ENCODE assay signal across 8 cellular contexts in genomic region chr16:16127469-16128116, GRCh38.
DNase-seq lines count a peak whose midpoint lies in the region; ATAC-seq and TF ChIP-seq lines count a peak whose summit lies in the region.

No MANE protein-coding gene starts in this region.

- no peaks in the 10 kb centered on the region for H3K4me1 ChIP-seq in effector memory CD4-positive, alpha-beta T cell (ENCODE audit: control insufficient read depth, insufficient read depth, low read length, poor library complexity, severe bottlenecking)
- H3K4me1 ChIP-seq in mesendoderm (ENCODE audit: control insufficient read depth, low read depth, low read length) = no peaks in the 10 kb centered on the region

- H3K27me3 Mint-ChIP-seq in activated CD4-positive, alpha-beta memory T cell treated with anti-CD3 and anti-CD28 coated beads, Interleukin-2, amount 10 ng/mL, durations not matched to agents 7 days and 5 days = no peaks in the 10 kb centered on the region

- H3K9ac ChIP-seq in mesendoderm (ENCODE audit: low read length) = no peak overlapping the region

- H3K36me3 Mint-ChIP-seq in activated CD4-positive, alpha-beta memory T cell treated with anti-CD3 and anti-CD28 coated beads, Interleukin-2, amount 10 ng/mL, durations not matched to agents 7 days and 5 days (ENCODE audit: low read depth) = peaks cover 50% of the 10 kb centered on the region

- no peak overlapping the region for H3K4ac ChIP-seq in mesendoderm (ENCODE audit: low read depth, low read length)

- H4K5ac ChIP-seq in mesendoderm (ENCODE audit: low read length) = no peak overlapping the region

- no peak overlapping the region for H2BK15ac ChIP-seq in mesendoderm (replicated peaks; ENCODE audit: low read depth)

- ATAC-seq in HG03520 (IDR thresholded peaks at IDR 0.05; ENCODE audit: unreplicated experiment) = no peak

- H3K4me2 ChIP-seq in mesendoderm (ENCODE audit: low read length) = no peak overlapping the region

- no peak overlapping the region for H3K56ac ChIP-seq in mesendoderm (ENCODE audit: low read length)

- WGBS in mesendoderm (ENCODE audit: extremely low coverage, insufficient coverage, low lambda C conversion rate) = no CpG with 5 or more reads among the region's 11 CpGs

- no peaks in the 10 kb centered on the region for H3K27me3 ChIP-seq in effector memory CD4-positive, alpha-beta T cell (replicated peaks; ENCODE audit: control insufficient read depth, insufficient read depth, low read length, poor library complexity, severe bottlenecking)
- no peaks in the 10 kb centered on the region for H3K27me3 ChIP-seq in mesendoderm (ENCODE audit: insufficient read depth, low read length, poor library complexity)

- H3K4me3 Mint-ChIP-seq in activated CD4-positive, alpha-beta memory T cell treated with anti-CD3 and anti-CD28 coated beads, Interleukin-2, amount 10 ng/mL, durations not matched to agents 7 days and 5 days = no peak overlapping the region

- H2AK5ac ChIP-seq in mesendoderm (ENCODE audit: low read length) = no peak overlapping the region

- DNase-seq in AG08395 (ENCODE audit: low spot score) (peak; percentile 88), GM13976 (ENCODE audit: low spot score) (peak; percentile 82), NCI-H510A treated with DMSO at 0.1 percent for 48 hours (lab: John Stamatoyannopoulos, UW) (peak; percentile 77), mesendoderm (peak; percentile 92)
- peak; percentile 75 for DNase-seq in activated CD4-positive, alpha-beta memory T cell treated with anti-CD3 and anti-CD28 coated beads, Interleukin-2, amount 10 ng/mL, durations not matched to agents 7 days and 5 days
- peak; percentile 21 to 49 (median 34) for DNase-seq in effector memory CD4-positive, alpha-beta T cell
- DNase-seq in stimulated activated CD8-positive, alpha-beta memory T cell treated with anti-CD3 and anti-CD28 coated beads, Interleukin-15, amount 100 ng/mL, for 48 hours (ENCODE audit: low read depth in 2 of 2) = peak; percentile 37 to 38

- H3K18ac ChIP-seq in mesendoderm (ENCODE audit: low read length) = no peak overlapping the region

- POLR2A ChIA-PET in activated CD4-positive, alpha-beta memory T cell treated with anti-CD3 and anti-CD28 coated beads, Interleukin-2, amount 10 ng/mL, durations not matched to agents 7 days and 5 days (lab: Charles Lee) = no interaction called here

- H3K9me3 Mint-ChIP-seq in activated CD4-positive, alpha-beta memory T cell treated with anti-CD3 and anti-CD28 coated beads, Interleukin-2, amount 10 ng/mL, durations not matched to agents 7 days and 5 days = peaks cover 8% of the 10 kb centered on the region

- H2BK5ac ChIP-seq in mesendoderm (ENCODE audit: low read length) = no peak overlapping the region

- no peak overlapping the region for H3K27ac Mint-ChIP-seq in activated CD4-positive, alpha-beta memory T cell treated with anti-CD3 and anti-CD28 coated beads, Interleukin-2, amount 10 ng/mL, durations not matched to agents 7 days and 5 days

- no peak overlapping the region for H2BK120ac ChIP-seq in mesendoderm (ENCODE audit: low read depth, low read length)

- peak; percentile 62 for TF ChIP-seq CTCF in GM13976 (IDR thresholded peaks at IDR 0.05; ENCODE audit: borderline replicate concordance, control extremely low read depth, extremely low read depth, insufficient read depth, missing control alignments)

- no peaks in the 10 kb centered on the region for H3K79me1 ChIP-seq in mesendoderm (ENCODE audit: low read length)

- no peak overlapping the region for H3K4me3 ChIP-seq in effector memory CD4-positive, alpha-beta T cell (ENCODE audit: insufficient read depth, low read depth, low read length, poor library complexity, severe bottlenecking)
- H3K4me3 ChIP-seq in mesendoderm (ENCODE audit: low read length) = no peak overlapping the region

- in situ Hi-C loops in GM13976 (cut with MboI; ENCODE audit: low sequenced_read_pairs, unreplicated experiment) = no loop called here

- CTCF ChIA-PET in activated CD4-positive, alpha-beta memory T cell treated with anti-CD3 and anti-CD28 coated beads, Interleukin-2, amount 10 ng/mL, durations not matched to agents 7 days and 5 days (lab: Charles Lee) = interaction anchor here (0.6 to 2.2 kb wide), 23 partner anchors 9 to 485 kb away, joined by 3 to 8 read pairs (median 4); partner anchors contain the start of gene CEP20

- H3K79me2 ChIP-seq in mesendoderm (ENCODE audit: control insufficient read depth, insufficient read depth, low read length) = no peaks in the 10 kb centered on the region

- H3K36me3 ChIP-seq in effector memory CD4-positive, alpha-beta T cell (ENCODE audit: control insufficient read depth, insufficient read depth, low read length) = peaks cover 64% of the 10 kb centered on the region
- peaks cover 4% of the 10 kb centered on the region for H3K36me3 ChIP-seq in mesendoderm (ENCODE audit: control insufficient read depth, insufficient read depth, low read length)

- peaks cover 10% of the 10 kb centered on the region for H3K9me3 ChIP-seq in effector memory CD4-positive, alpha-beta T cell (ENCODE audit: control insufficient read depth, low read length)

- H3K27ac ChIP-seq in effector memory CD4-positive, alpha-beta T cell (ENCODE audit: insufficient read depth, low read length, poor library complexity, severe bottlenecking) = no peak overlapping the region
- H3K27ac ChIP-seq in mesendoderm (ENCODE audit: low read depth, low read length) = no peak overlapping the region

- no peak overlapping the region for H4K8ac ChIP-seq in mesendoderm (ENCODE audit: low read depth, low read length)

- H3K23ac ChIP-seq in mesendoderm (ENCODE audit: low read length) = no peak overlapping the region

- no peaks in the 10 kb centered on the region for H3K4me1 Mint-ChIP-seq in activated CD4-positive, alpha-beta memory T cell treated with anti-CD3 and anti-CD28 coated beads, Interleukin-2, amount 10 ng/mL, durations not matched to agents 7 days and 5 days

Comparison
In these comparisons a context has a peak if more than half of its experiments do, and no peak if none do; other contexts are left out.
1. DNase-seq: peak in every context shown above with its lines; median percentile 92 in mesendoderm; 88 in AG08395; 82 in GM13976; 77 in NCI-H510A treated with DMSO at 0.1 percent for 48 hours; 75 in activated CD4-positive, alpha-beta memory T cell treated with anti-CD3 and anti-CD28 coated beads, Interleukin-2, amount 10 ng/mL, durations not matched to agents 7 days and 5 days; 38 in stimulated activated CD8-positive, alpha-beta memory T cell treated with anti-CD3 and anti-CD28 coated beads, Interleukin-15, amount 100 ng/mL, for 48 hours; 34 in effector memory CD4-positive, alpha-beta T cell.